Comparison of ENCODE assay signal across 15 cellular contexts in the genomic region with DNA sequence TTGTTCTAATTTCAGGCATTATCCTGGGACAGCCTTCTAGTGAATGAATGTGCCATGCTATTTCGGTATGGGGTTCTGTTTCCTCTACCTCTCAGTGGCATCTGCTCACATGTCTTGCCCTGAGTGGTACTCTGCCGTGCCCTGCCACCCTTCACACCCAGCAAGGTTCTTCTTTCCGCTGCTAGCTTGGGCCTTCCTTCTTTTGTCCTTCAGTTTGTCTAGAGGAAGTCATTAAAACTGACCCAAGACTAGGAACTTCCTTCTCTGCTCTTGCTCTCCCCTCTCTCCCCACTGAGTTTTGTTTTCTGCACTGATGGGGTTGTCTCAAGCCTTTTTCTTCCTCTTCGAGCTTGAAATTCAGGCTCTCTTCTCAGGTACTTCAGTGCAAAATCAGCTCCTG.
DNase-seq lines count a peak whose midpoint lies in the region; ATAC-seq and TF ChIP-seq lines count a peak whose summit lies in the region.
"Had no signal": no experiment of that assay in that cellular context is flagged by ENCODE, and none has a peak within 500 bp of the region (broad histone marks: within the 10 kb centered on the region; RNA-seq: fewer than 3 reads in every experiment).

No MANE protein-coding gene starts in this region.

- peaks cover 50% of the 10 kb centered on the region for H3K4me1 ChIP-seq in foreskin keratinocyte

- peak; percentile 70 for DNase-seq in SIG-M5 treated with dmso at 0.1 percent for 504 hours (lab: John Stamatoyannopoulos, UW; ENCODE audit: unreplicated experiment)
- DNase-seq in SIG-M5 (lab: John Stamatoyannopoulos, UW), result no peak
- DNase-seq in NOMO-1 treated with dmso at 0.1 percent for 144 hours (lab: John Stamatoyannopoulos, UW; ENCODE audit: unreplicated experiment), result peak; percentile 91
- DNase-seq in foreskin keratinocyte, result no peak
- peak; percentile 28 for DNase-seq in putamen (ENCODE audit: low spot score)
- DNase-seq in NCI-H187 treated with DMSO at 0.1 percent for 48 hours (lab: John Stamatoyannopoulos, UW), result no peak
- DNase-seq: COR-L47, erythroblast, hippocampal formation, NCI-H1092, NCI-H2171 treated with DMSO at 0.1 percent for 48 hours, PC-3 had no signal

- TF ChIP-seq CTCF in foreskin keratinocyte (conservative IDR thresholded peaks at IDR 0.05), result no peak

- H3K27ac ChIP-seq in foreskin keratinocyte, result peak overlapping the region; percentile 18
- H3K27ac ChIP-seq: 22Rv1 had no signal

- peaks cover 33% of the 10 kb centered on the region for H3K4me1 Mint-ChIP-seq in activated T-helper 17 cell treated with anti-CD3 and anti-CD28 coated beads, Interleukin-2, amount 50 U/mL, for 72 hours

- ATAC-seq in foreskin keratinocyte (no peak), HG03097 (IDR thresholded peaks at IDR 0.05; ENCODE audit: low FRiP score, unreplicated experiment) (no peak)
- ATAC-seq in activated T-helper 17 cell treated with anti-CD3 and anti-CD28 coated beads, Interleukin-2, amount 50 U/mL, for 72 hours (replicated peaks), result no peak
- ATAC-seq: PC-3 had no signal

- H3K27ac Mint-ChIP-seq in activated T-helper 17 cell treated with anti-CD3 and anti-CD28 coated beads, Interleukin-2, amount 50 U/mL, for 72 hours, result no peak overlapping the region

- H3K9me3 Mint-ChIP-seq in activated T-helper 17 cell treated with anti-CD3 and anti-CD28 coated beads, Interleukin-2, amount 50 U/mL, for 72 hours, result peaks cover 5% of the 10 kb centered on the region

- H3K27me3 ChIP-seq in foreskin keratinocyte, result no peaks in the 10 kb centered on the region

- no peak overlapping the region for H3K4me3 Mint-ChIP-seq in activated T-helper 17 cell treated with anti-CD3 and anti-CD28 coated beads, Interleukin-2, amount 50 U/mL, for 72 hours

- peaks cover 12% of the 10 kb centered on the region for H3K27me3 Mint-ChIP-seq in activated T-helper 17 cell treated with anti-CD3 and anti-CD28 coated beads, Interleukin-2, amount 50 U/mL, for 72 hours

- H3K36me3 Mint-ChIP-seq in activated T-helper 17 cell treated with anti-CD3 and anti-CD28 coated beads, Interleukin-2, amount 50 U/mL, for 72 hours (ENCODE audit: low read depth), result no peaks in the 10 kb centered on the region

Comparison
In these comparisons a context has a peak if more than half of its experiments do, and no peak if none do; other contexts are left out.
1. DNase-seq: peak in SIG-M5 treated with dmso at 0.1 percent for 504 hours (single experiment), NOMO-1 treated with dmso at 0.1 percent for 144 hours (single experiment) and putamen (single experiment); none in SIG-M5 (single experiment), foreskin keratinocyte (0 of 2) and NCI-H187 treated with DMSO at 0.1 percent for 48 hours (single experiment).